9 cellular contexts compared by ENCODE assay signal in genomic region chr19:15323496-15324235, GRCh38. TPM values are rescaled to one million over a fixed set of nuclear protein-coding genes. Genes with fewer than 3 reads are reported as not detected.
A peak's percentile ranks its signal among the peaks of the same experiment; 100 is the strongest.
DNase-seq lines count a peak whose midpoint lies in the region; ATAC-seq and TF ChIP-seq lines count a peak whose summit lies in the region.
"Had no signal": no experiment of that assay in that cellular context is flagged by ENCODE, and none has a peak within 500 bp of the region (broad histone marks: within the 10 kb centered on the region; RNA-seq: fewer than 3 reads in every experiment).

No MANE protein-coding gene starts in this region.

- no peak overlapping the region for H2AFZ ChIP-seq in Karpas-422 (ENCODE audit: low read length)

- CTCF ChIA-PET in activated CD8-positive, alpha-beta memory T cell treated with anti-CD3 and anti-CD28 coated beads, Interleukin-2, amount 10 ng/mL, durations not matched to agents 7 days and 5 days (lab: Charles Lee), result interaction anchor here (1.4 kb wide), 1 partner anchor 56 kb away, joined by 3 read pairs; the partner anchor contains the start of gene AKAP8

- no peak overlapping the region for H3K9ac ChIP-seq in Karpas-422 (ENCODE audit: low read length)

- H3K9me3 ChIP-seq in upper lobe of left lung, result no peaks in the 10 kb centered on the region
- no peaks in the 10 kb centered on the region for H3K9me3 ChIP-seq in Karpas-422 (ENCODE audit: low read length)

- peak overlapping the region; percentile 42 for H3K27ac Mint-ChIP-seq in activated CD8-positive, alpha-beta memory T cell treated with anti-CD3 and anti-CD28 coated beads, Interleukin-2, amount 10 ng/mL, durations not matched to agents 7 days and 5 days
- peak overlapping the region; percentile 79 for H3K27ac Mint-ChIP-seq in central memory CD8-positive, alpha-beta T cell (ENCODE audit: low read depth)

- TF ChIP-seq EP300 in upper lobe of left lung (IDR thresholded peaks at IDR 0.05), result no peak

- H3K27ac ChIP-seq in upper lobe of left lung, result peak overlapping the region; percentile 39 to 66 (median 56)
- H3K27ac ChIP-seq in Karpas-422 (ENCODE audit: low read length), result no peak overlapping the region

- TF ChIP-seq CTCF in upper lobe of left lung (IDR thresholded peaks at IDR 0.05), result no peak

- H3K36me3 ChIP-seq in upper lobe of left lung, result no peaks in the 10 kb centered on the region
- no peaks in the 10 kb centered on the region for H3K36me3 ChIP-seq in Karpas-422 (ENCODE audit: insufficient read depth, low read length)

- no peaks in the 10 kb centered on the region for H3K9me2 ChIP-seq in Karpas-422 (replicated peaks; ENCODE audit: insufficient read depth, low read length)

- no peak for TF ChIP-seq POLR2A in upper lobe of left lung (IDR thresholded peaks at IDR 0.05)

- no peaks in the 10 kb centered on the region for H3K27me3 ChIP-seq in upper lobe of left lung
- H3K27me3 ChIP-seq in Karpas-422 (ENCODE audit: low read length), result no peaks in the 10 kb centered on the region

- H3K27me3 Mint-ChIP-seq in activated CD8-positive, alpha-beta memory T cell treated with anti-CD3 and anti-CD28 coated beads, Interleukin-2, amount 10 ng/mL, durations not matched to agents 7 days and 5 days, result no peaks in the 10 kb centered on the region
- no peaks in the 10 kb centered on the region for H3K27me3 Mint-ChIP-seq in central memory CD8-positive, alpha-beta T cell

- H3K4me2 ChIP-seq in Karpas-422 (ENCODE audit: low read depth, low read length, poor library complexity, severe bottlenecking), result no peak overlapping the region

- H4K20me1 ChIP-seq in Karpas-422 (ENCODE audit: insufficient read depth, low read depth, low read length), result peaks cover 85% of the 10 kb centered on the region

- no peak overlapping the region for H3K4me3 Mint-ChIP-seq in activated CD8-positive, alpha-beta memory T cell treated with anti-CD3 and anti-CD28 coated beads, Interleukin-2, amount 10 ng/mL, durations not matched to agents 7 days and 5 days
- H3K4me3 Mint-ChIP-seq in central memory CD8-positive, alpha-beta T cell, result peak overlapping the region; percentile 49

- no peaks in the 10 kb centered on the region for H3K9me3 Mint-ChIP-seq in activated CD8-positive, alpha-beta memory T cell treated with anti-CD3 and anti-CD28 coated beads, Interleukin-2, amount 10 ng/mL, durations not matched to agents 7 days and 5 days (ENCODE audit: low read depth)
- no peaks in the 10 kb centered on the region for H3K9me3 Mint-ChIP-seq in central memory CD8-positive, alpha-beta T cell

- H3K36me3 Mint-ChIP-seq in activated CD8-positive, alpha-beta memory T cell treated with anti-CD3 and anti-CD28 coated beads, Interleukin-2, amount 10 ng/mL, durations not matched to agents 7 days and 5 days, result peaks cover 11% of the 10 kb centered on the region
- peaks cover 11% of the 10 kb centered on the region for H3K36me3 Mint-ChIP-seq in central memory CD8-positive, alpha-beta T cell (ENCODE audit: insufficient read depth)

- peaks cover 84 to 100% (median 97%) of the 10 kb centered on the region in 4 donors for H3K4me1 ChIP-seq in upper lobe of left lung
- H3K4me1 ChIP-seq in Karpas-422 (ENCODE audit: low read length), result peaks cover 66% of the 10 kb centered on the region

- no peak for DNase-seq in activated CD8-positive, alpha-beta memory T cell treated with anti-CD3 and anti-CD28 coated beads, Interleukin-2, amount 10 ng/mL, durations not matched to agents 7 days and 5 days
- no peak for DNase-seq in activated CD8-positive, alpha-beta memory T cell treated with anti-CD3 and anti-CD28 coated beads, Interleukin-2, amount 50 U/mL, for 4 hours
- DNase-seq in central memory CD8-positive, alpha-beta T cell (ENCODE audit: low spot score in 2 of 2), result no peak
- DNase-seq in medulla oblongata (ENCODE audit: extremely low spot score) (peak; percentile 48), upper lobe of left lung (peak in 1 of 2 donors; percentile 45), Karpas-422 (no peak)
- no peak for DNase-seq in NK-92 treated with Interleukin-12 subunit alpha and Interleukin-12 subunit beta, amount 100 ng/mL, for 24 hours (lab: John Stamatoyannopoulos, UW)
- DNase-seq: stimulated activated CD4-positive, alpha-beta T cell treated with anti-CD3 and anti-CD28 coated beads, Interleukin-4, amount 100 ng/mL, for 24 hours had no signal

- 29 to 32% methylated on average over 5 of the region's 5 CpGs for WGBS in upper lobe of left lung, 2 donors

- peaks cover 74% of the 10 kb centered on the region for H3K4me1 Mint-ChIP-seq in activated CD8-positive, alpha-beta memory T cell treated with anti-CD3 and anti-CD28 coated beads, Interleukin-2, amount 10 ng/mL, durations not matched to agents 7 days and 5 days
- peaks cover 85% of the 10 kb centered on the region for H3K4me1 Mint-ChIP-seq in central memory CD8-positive, alpha-beta T cell

- H3K4me3 ChIP-seq in upper lobe of left lung (no peak overlapping the region), Karpas-422 (ENCODE audit: low read length) (no peak overlapping the region)

- peak; percentile 10 for ATAC-seq in activated CD8-positive, alpha-beta memory T cell treated with anti-CD3 and anti-CD28 coated beads, Interleukin-2, amount 10 ng/mL, durations not matched to agents 7 days and 5 days
- ATAC-seq in central memory CD8-positive, alpha-beta T cell (replicated peaks; ENCODE audit: extremely low read depth, poor library complexity, severe bottlenecking), result no peak
- ATAC-seq in upper lobe of left lung (ENCODE audit: low FRiP score in 2 of 2) (peak; percentile 47 to 63), HG03097 (IDR thresholded peaks at IDR 0.05; ENCODE audit: low FRiP score, unreplicated experiment) (no peak)

- H3K79me2 ChIP-seq in Karpas-422 (ENCODE audit: low read length), result peaks cover 97% of the 10 kb centered on the region

RNA-seq across cellular contexts. Expression of gene BRD4, which starts 8.7 kb away (rescaled TPM):
- 100 to 1,000 TPM; 123 to 125 TPM for total RNA-seq in activated CD8-positive, alpha-beta memory T cell treated with anti-CD3 and anti-CD28 coated beads, Interleukin-2, amount 10 ng/mL, durations not matched to agents 7 days and 5 days
- total RNA-seq in upper lobe of left lung, result 100 to 1,000 TPM in 1 of 6 donors, 10 to 100 TPM in 5; 41.9 to 117 (median 79.3) TPM
- total RNA-seq in Karpas-422 (2014; rRNA removed; shearing (Covaris generic); ENCODE audit: low replicate concordance), result 41.4 and 58.6 TPM in 2 replicates

RNA-seq across cellular contexts. Expression of gene AKAP8, which starts 55.9 kb away (rescaled TPM):
- total RNA-seq in activated CD8-positive, alpha-beta memory T cell treated with anti-CD3 and anti-CD28 coated beads, Interleukin-2, amount 10 ng/mL, durations not matched to agents 7 days and 5 days, result 10 to 100 TPM; 55.6 to 59.0 TPM
- total RNA-seq in upper lobe of left lung, result 100 to 1,000 TPM in 1 of 6 donors, 10 to 100 TPM in 5; 28.1 to 117 (median 41.3) TPM
- total RNA-seq in Karpas-422 (2014; rRNA removed; shearing (Covaris generic); ENCODE audit: low replicate concordance), result 11.7 and 19.9 TPM in 2 replicates

Comparison
In these comparisons a context has a peak if more than half of its experiments do, and no peak if none do; other contexts are left out.
1. ATAC-seq: peak in activated CD8-positive, alpha-beta memory T cell treated with anti-CD3 and anti-CD28 coated beads, Interleukin-2, amount 10 ng/mL, durations not matched to agents 7 days and 5 days (single experiment) and upper lobe of left lung (2 of 2); none in central memory CD8-positive, alpha-beta T cell (single experiment) and HG03097 (single experiment).